Comparison of ENCODE assay signal across 8 cellular contexts in genomic region chr15:52112203-52112750, GRCh38. TPM values are rescaled to one million over a fixed set of nuclear protein-coding genes. Genes with fewer than 3 reads are reported as not detected.
A peak's percentile ranks its signal among the peaks of the same experiment; 100 is the strongest.
DNase-seq lines count a peak whose midpoint lies in the region; ATAC-seq, FAIRE-seq and TF ChIP-seq lines count a peak whose summit lies in the region.

No MANE protein-coding gene starts in this region.

- H3K36me3 Mint-ChIP-seq in astrocyte (ENCODE audit: low read depth, unreplicated experiment) = no peaks in the 10 kb centered on the region
- no peaks in the 10 kb centered on the region for H3K36me3 Mint-ChIP-seq in stimulated activated memory B cell treated with anti-CD40 and anti-IgM and Interleukin-4, amounts not matched to agents 10 μg/mL and 1 μg/mL and 100 μg/mL, for 72 hours

- H3K4me3 Mint-ChIP-seq in astrocyte (ENCODE audit: unreplicated experiment) = no peak overlapping the region
- peak overlapping the region; percentile 82 for H3K4me3 Mint-ChIP-seq in stimulated activated memory B cell treated with anti-CD40 and anti-IgM and Interleukin-4, amounts not matched to agents 10 μg/mL and 1 μg/mL and 100 μg/mL, for 72 hours

- no peaks in the 10 kb centered on the region for H3K9me3 Mint-ChIP-seq in astrocyte (ENCODE audit: unreplicated experiment)
- H3K9me3 Mint-ChIP-seq in stimulated activated memory B cell treated with anti-CD40 and anti-IgM and Interleukin-4, amounts not matched to agents 10 μg/mL and 1 μg/mL and 100 μg/mL, for 72 hours = no peaks in the 10 kb centered on the region

- no peaks in the 10 kb centered on the region for H4K20me1 ChIP-seq in astrocyte (ENCODE audit: insufficient read depth, low read length)

- H3K27me3 ChIP-seq in astrocyte (ENCODE audit: insufficient read depth, low read length) = peaks cover 21% of the 10 kb centered on the region

- H3K4me3 ChIP-seq in GM12864 (ENCODE audit: low read depth, low read length) = peak overlapping the region; percentile 43
- H3K4me3 ChIP-seq in astrocyte (ENCODE audit: insufficient read depth, low read depth, low read length) = peak overlapping the region; percentile 43

- H2AFZ ChIP-seq in astrocyte (ENCODE audit: low read depth, low read length) = peak overlapping the region; percentile 88

- H3K27ac ChIP-seq in astrocyte (ENCODE audit: low read depth, low read length) = no peak overlapping the region

- H3K9ac ChIP-seq in astrocyte (ENCODE audit: low read length) = peak overlapping the region; percentile 59

- peak overlapping the region; percentile 87 for H3K4me2 ChIP-seq in astrocyte (ENCODE audit: low read length)

- H3K27ac Mint-ChIP-seq in astrocyte (ENCODE audit: unreplicated experiment) = no peak overlapping the region
- H3K27ac Mint-ChIP-seq in stimulated activated memory B cell treated with anti-CD40 and anti-IgM and Interleukin-4, amounts not matched to agents 10 μg/mL and 1 μg/mL and 100 μg/mL, for 72 hours = peak overlapping the region; percentile 89

- H3K79me2 ChIP-seq in astrocyte (ENCODE audit: insufficient read depth, low read length) = no peaks in the 10 kb centered on the region

- DNase-seq in GM12864 (ENCODE audit: low read depth) (no peak), SK-N-DZ (ENCODE audit: low spot score) (peak; percentile 34), astrocyte (ENCODE audit: low read depth) (no peak), left kidney (ENCODE audit: low read depth, low spot score) (peak; percentile 79), inferior parietal cortex (ENCODE audit: extremely low spot score) (no peak), ureter (ENCODE audit: low spot score) (no peak)

- no peak for FAIRE-seq in astrocyte (lab: Jason Lieb, UNC)

- ATAC-seq in stimulated activated memory B cell treated with anti-CD40 and anti-IgM and Interleukin-4, amounts not matched to agents 10 μg/mL and 1 μg/mL and 100 μg/mL, for 72 hours = peak; percentile 73
- no peak for ATAC-seq in GM21737 (IDR thresholded peaks at IDR 0.05; ENCODE audit: unreplicated experiment)

- peaks cover 26% of the 10 kb centered on the region for H3K27me3 Mint-ChIP-seq in astrocyte (ENCODE audit: low read depth, unreplicated experiment)
- peaks cover 8% of the 10 kb centered on the region for H3K27me3 Mint-ChIP-seq in stimulated activated memory B cell treated with anti-CD40 and anti-IgM and Interleukin-4, amounts not matched to agents 10 μg/mL and 1 μg/mL and 100 μg/mL, for 72 hours

- no peaks in the 10 kb centered on the region for H3K9me3 ChIP-seq in astrocyte (ENCODE audit: insufficient read depth, low read depth, low read length)

- H3K4me1 ChIP-seq in astrocyte (ENCODE audit: insufficient read depth, low read length) = peaks cover 7% of the 10 kb centered on the region

- no peaks in the 10 kb centered on the region for H3K36me3 ChIP-seq in astrocyte (ENCODE audit: insufficient read depth, low read length)

- TF ChIP-seq CTCF in GM12864 (IDR thresholded peaks at IDR 0.05; ENCODE audit: low read depth, low read length, missing control alignments) = peak; percentile 9
- no peak for TF ChIP-seq CTCF in astrocyte (IDR thresholded peaks at IDR 0.05; ENCODE audit: insufficient read depth, low read depth, low read length)

- H3K4me1 Mint-ChIP-seq in astrocyte (ENCODE audit: low read depth, unreplicated experiment) = peaks cover 6% of the 10 kb centered on the region
- H3K4me1 Mint-ChIP-seq in stimulated activated memory B cell treated with anti-CD40 and anti-IgM and Interleukin-4, amounts not matched to agents 10 μg/mL and 1 μg/mL and 100 μg/mL, for 72 hours = peaks cover 33% of the 10 kb centered on the region

RNA-seq across cellular contexts. Expression of gene BCL2L10, which starts 0.3 kb away (rescaled TPM):
- polyA plus RNA-seq in SK-N-DZ (2014; cell fraction: cytosol; rRNA removed) = 0.18 and 0.27 TPM in 2 replicates
- polyA plus RNA-seq in SK-N-DZ (2014; cell fraction: nucleus; rRNA removed) = 2.7 TPM in 1 of 2 replicates, not detected in the other
- total RNA-seq in astrocyte = not detected in 2 replicates
- total RNA-seq in ureter = 2.5 TPM

Comparison
In these comparisons a context has a peak if more than half of its experiments do, and no peak if none do; other contexts are left out.
1. DNase-seq: peak in SK-N-DZ (single experiment) and left kidney (single experiment); none in GM12864 (single experiment), astrocyte (single experiment), inferior parietal cortex (single experiment) and ureter (single experiment).